8 cellular contexts compared by ENCODE assay signal in the genomic region with DNA sequence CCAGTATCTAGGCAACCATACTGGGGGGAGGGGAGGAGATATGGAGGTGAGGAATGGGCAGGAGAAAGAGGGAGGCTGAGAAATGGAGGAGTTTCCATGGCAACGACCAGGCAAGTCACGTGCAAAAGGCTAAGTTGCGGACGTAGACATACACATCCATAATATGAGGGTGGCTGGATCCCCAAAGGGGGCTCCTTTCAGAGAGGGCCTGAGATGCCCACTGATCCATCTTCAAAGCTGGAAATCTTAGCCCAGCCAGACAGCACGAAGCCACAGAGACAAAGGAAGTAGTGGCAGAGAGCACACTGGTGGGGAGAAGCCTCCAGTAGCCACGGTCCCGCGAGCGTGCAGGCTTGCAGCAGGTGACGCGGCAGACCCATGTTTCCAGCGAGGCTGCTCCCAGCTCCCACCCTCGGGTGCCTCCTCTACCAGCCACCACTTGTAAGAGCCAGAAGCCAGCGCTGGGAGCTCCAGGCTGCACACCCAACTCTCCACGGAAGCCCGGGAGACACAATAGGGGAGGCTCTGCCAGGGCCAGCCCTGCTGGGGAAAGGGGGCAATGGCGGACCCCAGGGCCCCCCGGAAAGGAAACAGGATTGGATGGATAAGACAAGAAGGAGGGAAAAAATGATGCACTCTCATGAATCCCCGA. TPM values are rescaled to one million over a fixed set of nuclear protein-coding genes. Genes with fewer than 3 reads are reported as not detected.
DNase-seq lines count a peak whose midpoint lies in the region; ATAC-seq and TF ChIP-seq lines count a peak whose summit lies in the region.

No MANE protein-coding gene starts in this region.

- peak overlapping the region; percentile 84 for H3K4me2 ChIP-seq in hepatocyte

- no peaks in the 10 kb centered on the region for H3K9me3 Mint-ChIP-seq in activated CD4-positive, alpha-beta T cell treated with anti-CD3 and anti-CD28 coated beads for 36 hours (ENCODE audit: low read depth)

- peak; percentile 61 for ATAC-seq in activated CD4-positive, alpha-beta T cell treated with anti-CD3 and anti-CD28 coated beads for 36 hours
- no peak for ATAC-seq in HG02852 (IDR thresholded peaks at IDR 0.05; ENCODE audit: unreplicated experiment)

- peak overlapping the region; percentile 71 for H2AFZ ChIP-seq in hepatocyte

- intact Hi-C loops in activated CD4-positive, alpha-beta T cell treated with anti-CD3 and anti-CD28 coated beads for 36 hours (cut with DNase I, micrococcal nuclease): no loop called here
- intact Hi-C loops in spleen (cut with DNase I; ENCODE audit: low total_unique reads): no loop called here

- POLR2A ChIA-PET in activated CD4-positive, alpha-beta T cell treated with anti-CD3 and anti-CD28 coated beads for 36 hours (lab: Charles Lee): no interaction called here

- CTCF ChIA-PET in activated CD4-positive, alpha-beta T cell treated with anti-CD3 and anti-CD28 coated beads for 36 hours (lab: Charles Lee): interaction anchor here (0.7 to 1.4 kb wide), 4 partner anchors 16 to 1039 kb away, joined by 3 read pairs; no protein-coding TSS in a partner anchor

- peaks cover 44% of the 10 kb centered on the region for H3K27me3 ChIP-seq in hepatocyte
- H3K27me3 ChIP-seq in spleen (replicated peaks in 1 of 7): peaks cover 0 to 85% (median 16%) of the 10 kb centered on the region in 7 donors

- H3K4me3 ChIP-seq in hepatocyte: peak overlapping the region; percentile 28
- H3K4me3 ChIP-seq in spleen: peak overlapping the region; percentile 47 to 75 (median 60)

- no peaks in the 10 kb centered on the region for H4K20me1 ChIP-seq in hepatocyte (ENCODE audit: insufficient read depth, poor library complexity, severe bottlenecking)

- peak overlapping the region; percentile 20 for H3K27ac ChIP-seq in hepatocyte
- H3K27ac ChIP-seq in spleen: peak overlapping the region; percentile 13 to 91 (median 82)

- no peak overlapping the region for H3K27ac Mint-ChIP-seq in activated CD4-positive, alpha-beta T cell treated with anti-CD3 and anti-CD28 coated beads for 36 hours

- no peaks in the 10 kb centered on the region for H3K79me2 ChIP-seq in hepatocyte

- 12% methylated on average over 18 of the region's 19 CpGs for WGBS in hepatocyte (ENCODE audit: low lambda C conversion rate, missing lambda C conversion rate)
- 4 to 8% (median 4%) methylated on average over 13 to 19 of the region's 19 CpGs for WGBS in spleen, 5 donors

- no peaks in the 10 kb centered on the region for H3K9me2 ChIP-seq in hepatocyte (replicated peaks; ENCODE audit: insufficient read depth)

- H3K27me3 Mint-ChIP-seq in activated CD4-positive, alpha-beta T cell treated with anti-CD3 and anti-CD28 coated beads for 36 hours: peaks cover 47% of the 10 kb centered on the region

- H3K36me3 ChIP-seq in hepatocyte (replicated peaks; ENCODE audit: insufficient read depth, low read depth) (no peaks in the 10 kb centered on the region), spleen (no peaks in the 10 kb centered on the region)

- H3K4me3 Mint-ChIP-seq in activated CD4-positive, alpha-beta T cell treated with anti-CD3 and anti-CD28 coated beads for 36 hours: peak overlapping the region; percentile 69

- TF ChIP-seq POLR2A in spleen (IDR thresholded peaks at IDR 0.05): no peak

- H3K9me3 ChIP-seq in hepatocyte (ENCODE audit: low read depth): no peaks in the 10 kb centered on the region
- H3K9me3 ChIP-seq in spleen: no peaks in the 10 kb centered on the region

- TF ChIP-seq CTCF in hepatocyte (IDR thresholded peaks at IDR 0.05; ENCODE audit: poor library complexity): no peak
- TF ChIP-seq CTCF in spleen (IDR thresholded peaks at IDR 0.05 in 8 of 11, conservative IDR thresholded peaks at IDR 0.05 in 3 of 11): no peak

- no peaks in the 10 kb centered on the region for H3K36me3 Mint-ChIP-seq in activated CD4-positive, alpha-beta T cell treated with anti-CD3 and anti-CD28 coated beads for 36 hours (ENCODE audit: low read depth)

- peaks cover 30% of the 10 kb centered on the region for H3K4me1 Mint-ChIP-seq in activated CD4-positive, alpha-beta T cell treated with anti-CD3 and anti-CD28 coated beads for 36 hours

- H3K4me1 ChIP-seq in hepatocyte (ENCODE audit: insufficient read depth): peaks cover 17% of the 10 kb centered on the region
- peaks cover 7 to 70% (median 55%) of the 10 kb centered on the region in 6 donors for H3K4me1 ChIP-seq in spleen

- DNase-seq in activated CD4-positive, alpha-beta T cell treated with anti-CD3 and anti-CD28 coated beads for 36 hours: peak; percentile 37
- no peak for DNase-seq in activated CD4-positive, alpha-beta T cell treated with anti-CD3 and anti-CD28 coated beads for 4 hours
- DNase-seq in activated CD8-positive, alpha-beta memory T cell treated with anti-CD3 and anti-CD28 coated beads, Interleukin-2, amount 50 U/mL, for 48 hours: peak; percentile 63
- DNase-seq in hepatocyte (ENCODE audit: low spot score): no peak
- no peak for DNase-seq in spleen
- DNase-seq in SKM-1 treated with dmso at 0.1 percent for 144 hours (lab: John Stamatoyannopoulos, UW; ENCODE audit: unreplicated experiment): no peak
- DNase-seq in A172 (ENCODE audit: low spot score): no peak

RNA-seq across cellular contexts. Expression of gene FXYD6, which starts 0.9 kb away (rescaled TPM):
- total RNA-seq in activated CD4-positive, alpha-beta T cell treated with anti-CD3 and anti-CD28 coated beads for 36 hours: under 1 TPM; 0.46 to 0.47 TPM
- total RNA-seq in hepatocyte (19.5 and 28.3 TPM in 2 replicates), spleen (100 to 1,000 TPM in 5 of 7 donors, 10 to 100 TPM in 2; 75.4 to 230 (median 140) TPM)
- polyA plus RNA-seq in hepatocyte (56.9 and 68.2 TPM in 2 replicates), spleen (10 to 100 TPM; 40.8 to 71.5 (median 51.4) TPM)
- 2.1 and 2.9 TPM in 2 replicates for total RNA-seq in A172 (2014; rRNA removed; shearing (Covaris generic))

RNA-seq across cellular contexts. Expression of gene FXYD2, which starts 51.0 kb away (rescaled TPM):
- total RNA-seq in activated CD4-positive, alpha-beta T cell treated with anti-CD3 and anti-CD28 coated beads for 36 hours: 1 to 10 TPM in 1 of 2 experiments, under 1 TPM in 1; 0.91 to 1.1 TPM
- total RNA-seq in hepatocyte: 72.7 and 100 TPM in 2 replicates
- 93.8 and 97.7 TPM in 2 replicates for polyA plus RNA-seq in hepatocyte
- total RNA-seq in spleen: 10 to 100 TPM in 2 of 7 donors, 1 to 10 TPM in 5; 4.7 to 20.0 (median 7.3) TPM
- 10 to 100 TPM in 1 of 3 donors, 1 to 10 TPM in 2; 8.3 to 18.4 (median 9.8) TPM for polyA plus RNA-seq in spleen
- not detected in 2 replicates for total RNA-seq in A172 (2014; rRNA removed; shearing (Covaris generic))

RNA-seq across cellular contexts. Expression of gene TMPRSS13, which starts 53.7 kb away (rescaled TPM):
- 1 to 10 TPM; 1.7 TPM for total RNA-seq in activated CD4-positive, alpha-beta T cell treated with anti-CD3 and anti-CD28 coated beads for 36 hours
- 1.0 and 1.3 TPM in 2 replicates for total RNA-seq in hepatocyte
- 1.1 and 1.9 TPM in 2 replicates for polyA plus RNA-seq in hepatocyte
- 1 to 10 TPM in 6 of 7 donors, under 1 TPM in 1; 0.95 to 2.2 (median 1.7) TPM for total RNA-seq in spleen
- polyA plus RNA-seq in spleen: 1 to 10 TPM; 1.3 to 1.9 (median 1.5) TPM
- total RNA-seq in A172 (2014; rRNA removed; shearing (Covaris generic)): not detected in 2 replicates

Comparison
In these comparisons a context has a peak if more than half of its experiments do, and no peak if none do; other contexts are left out.
1. DNase-seq: peak in activated CD4-positive, alpha-beta T cell treated with anti-CD3 and anti-CD28 coated beads for 36 hours (single experiment) and activated CD8-positive, alpha-beta memory T cell treated with anti-CD3 and anti-CD28 coated beads, Interleukin-2, amount 50 U/mL, for 48 hours (single experiment); none in activated CD4-positive, alpha-beta T cell treated with anti-CD3 and anti-CD28 coated beads for 4 hours (0 of 2), hepatocyte (single experiment), spleen (single experiment), SKM-1 treated with dmso at 0.1 percent for 144 hours (single experiment) and A172 (single experiment).